1 cellular context compared by ENCODE assay signal in the genomic region with DNA sequence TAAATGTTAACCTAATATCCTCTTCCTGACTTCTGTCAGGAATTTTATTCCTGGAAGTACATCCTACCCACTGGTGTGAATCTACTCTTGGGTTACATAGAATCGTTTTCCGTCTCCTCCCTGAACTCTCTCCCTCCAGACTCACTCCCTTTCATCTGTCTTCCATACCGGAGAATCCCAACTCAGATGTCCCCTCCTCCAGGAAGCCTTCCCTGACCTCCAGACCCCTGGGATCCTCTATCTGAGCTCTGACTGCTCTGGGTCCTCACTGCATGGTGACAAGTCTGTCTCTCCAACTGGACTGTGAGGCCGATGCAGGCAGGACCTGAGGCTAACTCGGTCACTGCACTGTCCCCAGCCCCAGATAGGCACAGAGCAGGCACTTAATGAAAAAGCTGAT.
TF ChIP-seq lines count a peak whose summit lies in the region.

No MANE protein-coding gene starts in this region.

TF ChIP-seq in GM12878, 131 proteins besides CTCF, POLR2A, EP300 and RAD21:
- no peak for TF ChIP-seq ESRRA (IDR thresholded peaks at IDR 0.05; ENCODE audit: low read length)
- no peak for TF ChIP-seq PAX5 (IDR thresholded peaks at IDR 0.05; ENCODE audit: borderline replicate concordance, low read depth, low read length)
- no peak for TF ChIP-seq PKNOX1 (IDR thresholded peaks at IDR 0.05)
- TF ChIP-seq ZZZ3 (IDR thresholded peaks at IDR 0.05; ENCODE audit: control insufficient read depth, insufficient read length, low read depth), result no peak
- no peak for TF ChIP-seq SUZ12 (IDR thresholded peaks at IDR 0.05; ENCODE audit: unreplicated experiment)
- TF ChIP-seq GATAD2B (conservative IDR thresholded peaks at IDR 0.05; ENCODE audit: low read depth), result no peak
- no peak for TF ChIP-seq IKZF1 (conservative IDR thresholded peaks at IDR 0.05)
- TF ChIP-seq IKZF2 (IDR thresholded peaks at IDR 0.05), result no peak
- no peak for TF ChIP-seq ZBED1 (IDR thresholded peaks at IDR 0.05; ENCODE audit: borderline replicate concordance)
- no peak for TF ChIP-seq ZNF687 (IDR thresholded peaks at IDR 0.05)
- no peak for TF ChIP-seq HCFC1 (IDR thresholded peaks at IDR 0.05; ENCODE audit: low read length)
- no peak for TF ChIP-seq ATF7 (IDR thresholded peaks at IDR 0.05; ENCODE audit: low read depth)
- TF ChIP-seq, protein P1, sequence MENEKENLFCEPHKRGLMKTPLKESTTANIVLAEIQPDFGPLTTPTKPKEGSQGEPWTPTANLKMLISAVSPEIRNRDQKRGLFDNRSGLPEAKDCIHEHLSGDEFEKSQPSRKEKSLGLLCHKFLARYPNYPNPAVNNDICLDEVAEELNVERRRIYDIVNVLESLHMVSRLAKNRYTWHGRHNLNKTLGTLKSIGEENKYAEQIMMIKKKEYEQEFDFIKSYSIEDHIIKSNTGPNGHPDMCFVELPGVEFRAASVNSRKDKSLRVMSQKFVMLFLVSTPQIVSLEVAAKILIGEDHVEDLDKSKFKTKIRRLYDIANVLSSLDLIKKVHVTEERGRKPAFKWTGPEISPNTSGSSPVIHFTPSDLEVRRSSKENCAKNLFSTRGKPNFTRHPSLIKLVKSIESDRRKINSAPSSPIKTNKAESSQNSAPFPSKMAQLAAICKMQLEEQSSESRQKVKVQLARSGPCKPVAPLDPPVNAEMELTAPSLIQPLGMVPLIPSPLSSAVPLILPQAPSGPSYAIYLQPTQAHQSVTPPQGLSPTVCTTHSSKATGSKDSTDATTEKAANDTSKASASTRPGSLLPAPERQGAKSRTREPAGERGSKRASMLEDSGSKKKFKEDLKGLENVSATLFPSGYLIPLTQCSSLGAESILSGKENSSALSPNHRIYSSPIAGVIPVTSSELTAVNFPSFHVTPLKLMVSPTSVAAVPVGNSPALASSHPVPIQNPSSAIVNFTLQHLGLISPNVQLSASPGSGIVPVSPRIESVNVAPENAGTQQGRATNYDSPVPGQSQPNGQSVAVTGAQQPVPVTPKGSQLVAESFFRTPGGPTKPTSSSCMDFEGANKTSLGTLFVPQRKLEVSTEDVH (IDR thresholded peaks at IDR 0.05; ENCODE audit: low read depth, partially characterized antibody), result no peak
- TF ChIP-seq TCF12 (IDR thresholded peaks at IDR 0.05; ENCODE audit: low read depth, low read length), result no peak
